8 cellular contexts compared by ENCODE assay signal in the genomic region with DNA sequence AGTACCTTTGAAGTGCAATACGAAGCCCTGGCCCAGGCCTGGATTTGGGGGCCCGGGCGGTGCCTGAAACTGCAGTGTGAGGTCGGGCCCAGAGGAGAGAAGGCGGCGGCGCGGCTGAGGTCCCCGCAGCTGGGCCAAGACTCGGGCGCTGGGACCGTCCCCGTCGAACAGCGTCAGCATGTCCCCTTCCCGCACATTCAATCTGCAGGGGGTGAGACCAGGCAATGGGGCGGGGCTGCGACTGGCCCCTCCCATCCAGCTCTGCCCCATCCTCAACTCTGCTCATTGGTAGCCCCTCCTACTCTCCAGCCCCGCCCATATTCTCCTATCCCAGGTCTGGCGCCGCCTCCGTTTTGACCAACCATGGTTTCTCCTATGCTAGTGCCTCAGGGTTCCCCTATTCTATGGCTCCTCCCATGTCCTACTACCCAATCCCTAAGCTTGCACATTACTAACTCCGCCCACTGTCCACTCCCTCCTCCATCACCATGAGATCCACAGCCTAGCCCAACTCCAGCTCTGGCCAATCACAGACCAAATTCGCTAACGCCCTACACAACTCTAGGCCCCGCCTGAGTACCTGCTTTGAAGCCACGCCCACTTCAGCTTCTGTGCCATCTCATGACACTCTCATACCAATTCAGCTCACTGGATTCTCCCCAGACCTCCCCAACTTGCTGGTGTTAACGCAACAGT. TPM values are rescaled to one million over a fixed set of nuclear protein-coding genes. Genes with fewer than 3 reads are reported as not detected.
DNase-seq lines count a peak whose midpoint lies in the region; ATAC-seq and TF ChIP-seq lines count a peak whose summit lies in the region.

No MANE protein-coding gene starts in this region.

- no peak for TF ChIP-seq CTCF in spleen (IDR thresholded peaks at IDR 0.05 in 8 of 11, conservative IDR thresholded peaks at IDR 0.05 in 3 of 11)

- no peaks in the 10 kb centered on the region for H3K9me3 Mint-ChIP-seq in activated T-helper 2 cell treated with anti-CD3 and anti-CD28 coated beads, Interferon-gamma antibody, Interleukin-2, Interleukin-4, amounts not matched to agents 10 μg/mL and 5 μg/mL and 100 μg/mL, durations not matched to agents 14 hours and 24 hours and 36 hours
- H3K9me3 Mint-ChIP-seq in stimulated activated naive B cell treated with anti-CD40 and anti-IgM and Interleukin-4, amounts not matched to agents 10 μg/mL and 1 μg/mL and 100 μg/mL, for 72 hours, result peaks cover 5% of the 10 kb centered on the region in 2 donors

- peak; percentile 82 to 84 for ATAC-seq in stimulated activated naive B cell treated with anti-CD40 and anti-IgM and Interleukin-4, amounts not matched to agents 10 μg/mL and 1 μg/mL and 100 μg/mL, for 72 hours (replicated peaks)
- ATAC-seq in HG03196 (IDR thresholded peaks at IDR 0.05; ENCODE audit: unreplicated experiment), result no peak

- H3K4me3 ChIP-seq in spleen, result peak overlapping the region in 3 of 8 donors; percentile 11 to 66 (median 28)

- DNase-seq in ELR (ENCODE audit: low read depth) (peak; percentile 71), NAMALWA (ENCODE audit: low spot score) (peak; percentile 100), iPS-NIHi11 (ENCODE audit: low spot score) (peak; percentile 98), spleen (no peak), middle frontal gyrus (ENCODE audit: extremely low spot score, low spot score) (no peak)
- peak; percentile 57 for DNase-seq in activated T-helper 2 cell treated with anti-CD3 and anti-CD28 coated beads, Interferon-gamma antibody, Interleukin-2, Interleukin-4, amounts not matched to agents 10 μg/mL and 5 μg/mL and 100 μg/mL, durations not matched to agents 14 hours and 24 hours and 36 hours (ENCODE audit: low spot score)
- peak; percentile 34 for DNase-seq in stimulated activated naive B cell treated with anti-CD40 and anti-IgM and Interleukin-4, amounts not matched to agents 10 μg/mL and 1 μg/mL and 100 μg/mL, for 72 hours

- no peak for TF ChIP-seq POLR2A in spleen (IDR thresholded peaks at IDR 0.05)

- peak overlapping the region; percentile 51 for H3K4me3 Mint-ChIP-seq in activated T-helper 2 cell treated with anti-CD3 and anti-CD28 coated beads, Interferon-gamma antibody, Interleukin-2, Interleukin-4, amounts not matched to agents 10 μg/mL and 5 μg/mL and 100 μg/mL, durations not matched to agents 14 hours and 24 hours and 36 hours (ENCODE audit: low read depth)
- peak overlapping the region; percentile 51 to 61 for H3K4me3 Mint-ChIP-seq in stimulated activated naive B cell treated with anti-CD40 and anti-IgM and Interleukin-4, amounts not matched to agents 10 μg/mL and 1 μg/mL and 100 μg/mL, for 72 hours

- peaks cover 24% of the 10 kb centered on the region for H3K27me3 Mint-ChIP-seq in activated T-helper 2 cell treated with anti-CD3 and anti-CD28 coated beads, Interferon-gamma antibody, Interleukin-2, Interleukin-4, amounts not matched to agents 10 μg/mL and 5 μg/mL and 100 μg/mL, durations not matched to agents 14 hours and 24 hours and 36 hours (ENCODE audit: low read depth)
- peaks cover 42 to 46% of the 10 kb centered on the region in 2 donors for H3K27me3 Mint-ChIP-seq in stimulated activated naive B cell treated with anti-CD40 and anti-IgM and Interleukin-4, amounts not matched to agents 10 μg/mL and 1 μg/mL and 100 μg/mL, for 72 hours

- peaks cover 6% of the 10 kb centered on the region for H3K4me1 Mint-ChIP-seq in activated T-helper 2 cell treated with anti-CD3 and anti-CD28 coated beads, Interferon-gamma antibody, Interleukin-2, Interleukin-4, amounts not matched to agents 10 μg/mL and 5 μg/mL and 100 μg/mL, durations not matched to agents 14 hours and 24 hours and 36 hours (ENCODE audit: low read depth)
- peaks cover 12 to 18% of the 10 kb centered on the region in 2 donors for H3K4me1 Mint-ChIP-seq in stimulated activated naive B cell treated with anti-CD40 and anti-IgM and Interleukin-4, amounts not matched to agents 10 μg/mL and 1 μg/mL and 100 μg/mL, for 72 hours

- H3K36me3 ChIP-seq in spleen, result no peaks in the 10 kb centered on the region

- peaks cover 3 to 19% (median 16%) of the 10 kb centered on the region in 6 donors for H3K4me1 ChIP-seq in spleen

- peaks cover 0 to 63% (median 28%) of the 10 kb centered on the region in 7 donors for H3K27me3 ChIP-seq in spleen (replicated peaks in 1 of 7)

- no peak overlapping the region for H3K27ac ChIP-seq in spleen

- H3K27ac Mint-ChIP-seq in activated T-helper 2 cell treated with anti-CD3 and anti-CD28 coated beads, Interferon-gamma antibody, Interleukin-2, Interleukin-4, amounts not matched to agents 10 μg/mL and 5 μg/mL and 100 μg/mL, durations not matched to agents 14 hours and 24 hours and 36 hours, result no peak overlapping the region
- no peak overlapping the region for H3K27ac Mint-ChIP-seq in stimulated activated naive B cell treated with anti-CD40 and anti-IgM and Interleukin-4, amounts not matched to agents 10 μg/mL and 1 μg/mL and 100 μg/mL, for 72 hours

- H3K9me3 ChIP-seq in spleen, result no peaks in the 10 kb centered on the region

- intact Hi-C loops in activated T-helper 2 cell treated with anti-CD3 and anti-CD28 coated beads, Interferon-gamma antibody, Interleukin-2, Interleukin-4, amounts not matched to agents 10 μg/mL and 5 μg/mL and 100 μg/mL, durations not matched to agents 14 hours and 24 hours and 36 hours (cut with micrococcal nuclease), result loop anchor here (10.0 kb wide), 1 partner anchor 147 kb away; the partner anchor contains the start of gene C16orf92
- intact Hi-C loops in spleen (cut with DNase I; ENCODE audit: low total_unique reads), result no loop called here

- no peaks in the 10 kb centered on the region for H3K36me3 Mint-ChIP-seq in activated T-helper 2 cell treated with anti-CD3 and anti-CD28 coated beads, Interferon-gamma antibody, Interleukin-2, Interleukin-4, amounts not matched to agents 10 μg/mL and 5 μg/mL and 100 μg/mL, durations not matched to agents 14 hours and 24 hours and 36 hours (ENCODE audit: low read depth)
- H3K36me3 Mint-ChIP-seq in stimulated activated naive B cell treated with anti-CD40 and anti-IgM and Interleukin-4, amounts not matched to agents 10 μg/mL and 1 μg/mL and 100 μg/mL, for 72 hours, result peaks cover 0 to 4% of the 10 kb centered on the region in 2 donors

- 15 to 22% (median 20%) methylated on average over 23 to 28 of the region's 28 CpGs for WGBS in spleen, 5 donors

RNA-seq across cellular contexts. Expression of gene CDIPT, which starts 14.4 kb away (rescaled TPM):
- total RNA-seq in activated T-helper 2 cell treated with anti-CD3 and anti-CD28 coated beads, Interferon-gamma antibody, Interleukin-2, Interleukin-4, amounts not matched to agents 10 μg/mL and 5 μg/mL and 100 μg/mL, durations not matched to agents 14 hours and 24 hours and 36 hours, result 64.2 and 66.6 TPM in 2 replicates
- 10 to 100 TPM; 50.2 to 81.2 (median 68.9) TPM for total RNA-seq in spleen
- 10 to 100 TPM; 43.7 to 67.1 (median 53.1) TPM for polyA plus RNA-seq in spleen

RNA-seq across cellular contexts. Expression of gene SEZ6L2, which starts 21.9 kb away (rescaled TPM):
- 0.11 and 0.55 TPM in 2 replicates for total RNA-seq in activated T-helper 2 cell treated with anti-CD3 and anti-CD28 coated beads, Interferon-gamma antibody, Interleukin-2, Interleukin-4, amounts not matched to agents 10 μg/mL and 5 μg/mL and 100 μg/mL, durations not matched to agents 14 hours and 24 hours and 36 hours
- total RNA-seq in spleen, result 1 to 10 TPM; 1.9 to 4.1 (median 2.7) TPM
- 1 to 10 TPM in 1 of 3 donors, under 1 TPM in 2; 0.35 to 1.4 (median 0.54) TPM for polyA plus RNA-seq in spleen

RNA-seq across cellular contexts. Expression of gene ASPHD1, which starts 22.9 kb away (rescaled TPM):
- total RNA-seq in activated T-helper 2 cell treated with anti-CD3 and anti-CD28 coated beads, Interferon-gamma antibody, Interleukin-2, Interleukin-4, amounts not matched to agents 10 μg/mL and 5 μg/mL and 100 μg/mL, durations not matched to agents 14 hours and 24 hours and 36 hours, result 2.1 and 2.2 TPM in 2 replicates
- under 1 TPM in 3 of 7 donors, not detected in 4; 0.51 to 0.87 (median 0.66) TPM for total RNA-seq in spleen
- polyA plus RNA-seq in spleen, result 1 to 10 TPM in 1 of 3 donors, under 1 TPM in 2; 0.28 to 1.6 (median 0.99) TPM

RNA-seq across cellular contexts. Expression of gene KCTD13, which starts 48.6 kb away (rescaled TPM):
- 39.7 and 47.5 TPM in 2 replicates for total RNA-seq in activated T-helper 2 cell treated with anti-CD3 and anti-CD28 coated beads, Interferon-gamma antibody, Interleukin-2, Interleukin-4, amounts not matched to agents 10 μg/mL and 5 μg/mL and 100 μg/mL, durations not matched to agents 14 hours and 24 hours and 36 hours
- 10 to 100 TPM; 20.7 to 59.3 (median 34.7) TPM for total RNA-seq in spleen
- 10 to 100 TPM; 11.2 to 18.9 (median 15.3) TPM for polyA plus RNA-seq in spleen

RNA-seq across cellular contexts. Expression of gene MVP, which starts 57.2 kb away (rescaled TPM):
- 130 and 135 TPM in 2 replicates for total RNA-seq in activated T-helper 2 cell treated with anti-CD3 and anti-CD28 coated beads, Interferon-gamma antibody, Interleukin-2, Interleukin-4, amounts not matched to agents 10 μg/mL and 5 μg/mL and 100 μg/mL, durations not matched to agents 14 hours and 24 hours and 36 hours
- total RNA-seq in spleen, result 100 to 1,000 TPM; 103 to 200 (median 160) TPM
- 100 to 1,000 TPM in 1 of 3 donors, 10 to 100 TPM in 2; 72.3 to 153 (median 90.9) TPM for polyA plus RNA-seq in spleen

Comparison
In these comparisons a context has a peak if more than half of its experiments do, and no peak if none do; other contexts are left out.
1. DNase-seq: peak in ELR (single experiment), NAMALWA (single experiment), activated T-helper 2 cell treated with anti-CD3 and anti-CD28 coated beads, Interferon-gamma antibody, Interleukin-2, Interleukin-4, amounts not matched to agents 10 μg/mL and 5 μg/mL and 100 μg/mL, durations not matched to agents 14 hours and 24 hours and 36 hours (single experiment), iPS-NIHi11 (single experiment) and stimulated activated naive B cell treated with anti-CD40 and anti-IgM and Interleukin-4, amounts not matched to agents 10 μg/mL and 1 μg/mL and 100 μg/mL, for 72 hours (single experiment); none in spleen (single experiment) and middle frontal gyrus (single experiment).